ENCODE assay signal across 10 cellular contexts in the genomic region with DNA sequence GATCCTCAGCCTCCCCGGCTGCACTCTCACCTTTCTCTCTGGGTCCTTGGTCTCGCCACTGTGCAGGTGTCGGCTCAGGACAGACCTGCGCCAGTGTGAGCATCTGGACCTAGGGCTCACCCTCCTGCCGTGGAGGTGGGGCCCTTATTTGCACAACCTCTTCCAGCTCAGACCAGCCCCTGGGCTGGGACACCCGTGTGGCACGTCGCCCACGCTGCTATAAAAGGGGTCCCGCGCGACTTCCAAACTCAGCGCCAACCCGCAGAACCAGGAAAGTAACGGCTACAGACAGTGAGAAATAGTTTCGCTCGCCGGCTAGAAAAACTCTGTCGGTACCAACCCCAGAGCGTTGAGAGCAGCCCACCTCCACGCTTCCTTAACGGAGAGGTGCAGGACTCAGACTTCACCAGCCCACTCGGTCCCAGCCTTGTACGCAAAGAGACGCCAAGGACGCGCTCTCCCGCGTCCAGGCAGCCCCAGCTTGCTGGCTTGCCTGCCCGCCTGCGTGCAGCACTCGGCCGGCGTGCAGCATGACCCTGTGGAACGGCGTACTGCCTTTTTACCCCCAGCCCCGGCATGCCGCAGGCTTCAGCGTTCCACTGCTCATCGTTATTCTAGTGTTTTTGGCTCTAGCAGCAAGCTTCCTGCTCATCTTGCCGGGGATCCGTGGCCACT. TPM values are rescaled to one million over a fixed set of nuclear protein-coding genes. Genes with fewer than 3 reads are reported as not detected.
DNase-seq lines count a peak whose midpoint lies in the region; ATAC-seq and TF ChIP-seq lines count a peak whose summit lies in the region.
"Had no signal": no experiment of that assay in that cellular context is flagged by ENCODE, and none has a peak within 500 bp of the region (broad histone marks: within the 10 kb centered on the region; RNA-seq: fewer than 3 reads in every experiment).

A gene (minus strand): TSS at position 97 of the 675 bp plus-strand sequence. CDS start 761 bp downstream, outside the sequence.
A gene (plus strand): TSS at position 251 of the 675 bp plus-strand sequence. CDS start 280 bp downstream, at position 531.

- ATAC-seq in CD4-positive, CD25-positive, alpha-beta regulatory T cell (ENCODE audit: low read depth in 2 of 2), result no peak
- ATAC-seq in GM23338, result peak; percentile 0; the same call in 1 of the 3 replicates
- ATAC-seq in naive thymus-derived CD8-positive, alpha-beta T cell, result no peak

- H3K4me1 ChIP-seq in CD4-positive, CD25-positive, alpha-beta regulatory T cell (ENCODE audit: control insufficient read depth, insufficient read depth, low read length, poor library complexity, severe bottlenecking), result peaks cover 43% of the 10 kb centered on the region
- peaks cover 40% of the 10 kb centered on the region for H3K4me1 ChIP-seq in GM23338 (ENCODE audit: insufficient read depth)

- peaks cover 0 to 7% (median 0%) of the 10 kb centered on the region in 7 donors for H3K9me3 Mint-ChIP-seq in CD4-positive, CD25-positive, alpha-beta regulatory T cell
- H3K9me3 Mint-ChIP-seq in GM23338, result peaks cover 12% of the 10 kb centered on the region
- peaks cover 0 to 2% (median 0%) of the 10 kb centered on the region in 9 donors for H3K9me3 Mint-ChIP-seq in naive thymus-derived CD8-positive, alpha-beta T cell

- H3K9me3 ChIP-seq in CD4-positive, CD25-positive, alpha-beta regulatory T cell (ENCODE audit: control insufficient read depth in 2 of 2, low read length in 2 of 2), result no peaks in the 10 kb centered on the region

- H3K27me3 ChIP-seq in CD4-positive, CD25-positive, alpha-beta regulatory T cell (ENCODE audit: control insufficient read depth, insufficient read depth, low read length), result peaks cover 25% of the 10 kb centered on the region
- peaks cover 98% of the 10 kb centered on the region for H3K27me3 ChIP-seq in GM23338 (ENCODE audit: insufficient read depth)

- H2AFZ ChIP-seq in GM23338, result peak within 1 kb of the TSS; percentile 93

- no peaks in the 10 kb centered on the region for H3K36me3 Mint-ChIP-seq in CD4-positive, CD25-positive, alpha-beta regulatory T cell
- no peaks in the 10 kb centered on the region; the same call in 2 of the 3 replicates for H3K36me3 Mint-ChIP-seq in GM23338 (ENCODE audit: low read depth)
- H3K36me3 Mint-ChIP-seq in naive thymus-derived CD8-positive, alpha-beta T cell, result peaks cover 0 to 2% (median 0%) of the 10 kb centered on the region in 3 donors

- H3F3A ChIP-seq in GM23338 (replicated peaks; ENCODE audit: low read depth), result no peaks in the 10 kb centered on the region

- POLR2A ChIA-PET in naive thymus-derived CD8-positive, alpha-beta T cell (lab: Charles Lee), result no interaction called here
- POLR2A ChIA-PET in RWPE1 (lab: Yijun Ruan, JAX; ENCODE audit: low non-redundant PET), result no interaction called here

- no peak for DNase-seq in CD4-positive, CD25-positive, alpha-beta regulatory T cell
- DNase-seq in GM23338 (ENCODE audit: low spot score) (peak; percentile 31), astrocyte of the hippocampus (ENCODE audit: low read depth, low spot score) (peak; percentile 26), SIG-M5 (lab: John Stamatoyannopoulos, UW) (no peak), RWPE1 (ENCODE audit: low spot score) (no peak), ecto neural progenitor cell (ENCODE audit: low spot score) (no peak)
- no peak for DNase-seq in naive thymus-derived CD8-positive, alpha-beta T cell
- DNase-seq in stimulated activated naive CD4-positive, alpha-beta T cell treated with Interleukin-2 at 50 U/mL for 16 hours (lab: John Stamatoyannopoulos, UW), result no peak
- DNase-seq: anterior cingulate cortex, NCI-H774 had no signal

- peaks cover 4% of the 10 kb centered on the region; the same call in 1 of the 2 replicates for H4K20me1 ChIP-seq in GM23338 (replicated peaks; ENCODE audit: insufficient read depth)

- CTCF ChIA-PET in RWPE1 (lab: Yijun Ruan, JAX), result interaction anchor here (0.5 to 0.6 kb wide), 3 partner anchors 24 to 401 kb away, joined by 3 to 8 read pairs (median 3); no protein-coding TSS in a partner anchor

- H3K27me3 Mint-ChIP-seq in CD4-positive, CD25-positive, alpha-beta regulatory T cell, result peaks cover 91% of the 10 kb centered on the region
- peaks cover 87% of the 10 kb centered on the region for H3K27me3 Mint-ChIP-seq in GM23338 (ENCODE audit: insufficient read depth, low read depth, poor library complexity)
- H3K27me3 Mint-ChIP-seq in naive thymus-derived CD8-positive, alpha-beta T cell, result peaks cover 46 to 90% (median 69%) of the 10 kb centered on the region in 5 donors

- peaks cover 4 to 54% (median 20%) of the 10 kb centered on the region in 4 donors for H3K4me1 Mint-ChIP-seq in CD4-positive, CD25-positive, alpha-beta regulatory T cell
- H3K4me1 Mint-ChIP-seq in GM23338, result peaks cover 27% of the 10 kb centered on the region
- H3K4me1 Mint-ChIP-seq in naive thymus-derived CD8-positive, alpha-beta T cell, result peaks cover 27 to 64% (median 55%) of the 10 kb centered on the region in 4 donors

- H3K79me2 ChIP-seq in GM23338 (replicated peaks; ENCODE audit: insufficient read depth), result no peaks in the 10 kb centered on the region

- TF ChIP-seq CTCF in GM23338 (conservative IDR thresholded peaks at IDR 0.05; ENCODE audit: low read depth in 2 of 2) (no peak), RWPE1 (conservative IDR thresholded peaks at IDR 0.05; ENCODE audit: low read depth) (no peak)

- H3K27ac Mint-ChIP-seq in CD4-positive, CD25-positive, alpha-beta regulatory T cell, result no peak within 1 kb of the TSS
- no peak within 1 kb of the TSS for H3K27ac Mint-ChIP-seq in GM23338
- no peak within 1 kb of the TSS for H3K27ac Mint-ChIP-seq in naive thymus-derived CD8-positive, alpha-beta T cell

- no peaks in the 10 kb centered on the region for H3K9me2 ChIP-seq in GM23338 (ENCODE audit: insufficient read depth)

- no peak within 1 kb of the TSS for H3K4me3 ChIP-seq in CD4-positive, CD25-positive, alpha-beta regulatory T cell (ENCODE audit: low read depth, low read length)
- peak within 1 kb of the TSS; percentile 58 for H3K4me3 ChIP-seq in GM23338

- peak within 1 kb of the TSS in 3 of 4 donors; percentile 3 to 57 (median 22) for H3K4me3 Mint-ChIP-seq in CD4-positive, CD25-positive, alpha-beta regulatory T cell
- H3K4me3 Mint-ChIP-seq in GM23338, result peak within 1 kb of the TSS; percentile 58
- peak within 1 kb of the TSS; percentile 33 to 78 (median 56) for H3K4me3 Mint-ChIP-seq in naive thymus-derived CD8-positive, alpha-beta T cell

- peak within 1 kb of the TSS; percentile 88 for H3K4me2 ChIP-seq in GM23338

- no peak within 1 kb of the TSS for H3K27ac ChIP-seq in CD4-positive, CD25-positive, alpha-beta regulatory T cell (ENCODE audit: insufficient read depth, low read length, poor library complexity, severe bottlenecking)
- no peak within 1 kb of the TSS for H3K27ac ChIP-seq in GM23338 (ENCODE audit: low read depth)
- no peak within 1 kb of the TSS for H3K27ac ChIP-seq in RWPE1

- no peaks in the 10 kb centered on the region for H3K36me3 ChIP-seq in CD4-positive, CD25-positive, alpha-beta regulatory T cell (ENCODE audit: control insufficient read depth, insufficient read depth, low read length)
- no peaks in the 10 kb centered on the region for H3K36me3 ChIP-seq in GM23338 (ENCODE audit: insufficient read depth)

TF ChIP-seq in GM23338, 12 proteins besides CTCF, POLR2A, EP300 and RAD21:
- peak; percentile 67 for TF ChIP-seq EZH2 (IDR thresholded peaks at IDR 0.05; ENCODE audit: low read depth, unreplicated experiment)
- TF ChIP-seq, protein P1, sequence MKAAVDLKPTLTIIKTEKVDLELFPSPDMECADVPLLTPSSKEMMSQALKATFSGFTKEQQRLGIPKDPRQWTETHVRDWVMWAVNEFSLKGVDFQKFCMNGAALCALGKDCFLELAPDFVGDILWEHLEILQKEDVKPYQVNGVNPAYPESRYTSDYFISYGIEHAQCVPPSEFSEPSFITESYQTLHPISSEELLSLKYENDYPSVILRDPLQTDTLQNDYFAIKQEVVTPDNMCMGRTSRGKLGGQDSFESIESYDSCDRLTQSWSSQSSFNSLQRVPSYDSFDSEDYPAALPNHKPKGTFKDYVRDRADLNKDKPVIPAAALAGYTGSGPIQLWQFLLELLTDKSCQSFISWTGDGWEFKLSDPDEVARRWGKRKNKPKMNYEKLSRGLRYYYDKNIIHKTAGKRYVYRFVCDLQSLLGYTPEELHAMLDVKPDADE (IDR thresholded peaks at IDR 0.05), result no peak
- TF ChIP-seq EZH2phosphoT487 (IDR thresholded peaks at IDR 0.05; ENCODE audit: unreplicated experiment), result peak; percentile 65

RNA-seq across cellular contexts. Expression of the first gene that starts in this region (rescaled TPM):
- total RNA-seq in CD4-positive, CD25-positive, alpha-beta regulatory T cell, result not detected
- polyA plus RNA-seq in CD4-positive, CD25-positive, alpha-beta regulatory T cell, result not detected
- total RNA-seq in GM23338 (2014; rRNA removed; shearing (Covaris generic)), result not detected in 2 replicates
- not detected in 2 replicates for polyA plus RNA-seq in GM23338 (2016; fragmentation: Nextera tagmentation; extraction: Ambion mirVana)
- not detected for total RNA-seq in naive thymus-derived CD8-positive, alpha-beta T cell
- not detected for polyA plus RNA-seq in naive thymus-derived CD8-positive, alpha-beta T cell

RNA-seq across cellular contexts. Expression of the second gene that starts in this region (rescaled TPM):
- total RNA-seq in CD4-positive, CD25-positive, alpha-beta regulatory T cell, result not detected
- not detected for polyA plus RNA-seq in CD4-positive, CD25-positive, alpha-beta regulatory T cell
- not detected in 2 replicates for total RNA-seq in GM23338 (2014; rRNA removed; shearing (Covaris generic))
- not detected in 2 replicates for polyA plus RNA-seq in GM23338 (2016; fragmentation: Nextera tagmentation; extraction: Ambion mirVana)
- total RNA-seq in naive thymus-derived CD8-positive, alpha-beta T cell, result not detected
- not detected for polyA plus RNA-seq in naive thymus-derived CD8-positive, alpha-beta T cell

Comparison
In these comparisons a context has a peak if more than half of its experiments do, and no peak if none do; other contexts are left out.
1. Peak in DNase-seq, ATAC-seq, H3K4me3 ChIP-seq and H3K4me2 ChIP-seq in GM23338; RNA of the genes that start here not detected or under 1 TPM.